Comparison of ENCODE assay signal across 1 cellular context in the genomic region with DNA sequence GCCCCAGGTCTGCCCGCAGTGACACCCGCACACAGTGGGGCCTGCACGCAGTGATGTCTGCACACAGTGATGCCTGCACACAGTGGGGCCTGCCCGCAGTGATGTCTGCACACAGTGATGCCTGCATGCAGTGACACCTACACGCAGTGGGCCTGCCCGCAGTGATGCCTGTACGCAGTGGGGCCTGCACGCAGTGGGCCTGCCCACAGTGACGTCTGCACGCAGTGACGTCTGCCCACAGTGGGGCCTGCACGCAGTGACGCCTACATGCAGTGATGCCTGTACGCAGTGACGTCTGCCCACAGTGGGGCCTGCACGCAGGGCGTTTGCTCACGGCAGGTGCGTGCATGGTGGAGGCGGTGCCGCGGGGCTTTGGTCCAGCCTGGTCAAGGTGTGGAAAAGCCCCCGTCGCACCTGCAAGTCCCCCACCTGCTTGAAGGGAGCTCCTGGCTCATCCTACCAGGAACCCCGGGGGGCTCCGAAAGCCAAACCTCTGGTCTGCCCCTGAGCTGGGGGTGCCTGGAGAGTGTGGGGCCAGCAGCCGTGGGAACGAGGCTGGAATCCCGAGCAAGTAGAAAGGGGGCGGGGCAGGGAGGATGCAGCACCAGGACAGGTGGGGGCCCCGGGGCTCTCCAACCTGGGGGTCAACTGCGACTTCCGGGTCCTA.
TF ChIP-seq lines count a peak whose summit lies in the region.

No MANE protein-coding gene starts in this region.

TF ChIP-seq in IMR-90, 13 proteins besides CTCF, POLR2A, EP300 and RAD21:
- no peak for TF ChIP-seq SMC3 (IDR thresholded peaks at IDR 0.05; ENCODE audit: low read depth, low read length)
- TF ChIP-seq, protein P1, sequence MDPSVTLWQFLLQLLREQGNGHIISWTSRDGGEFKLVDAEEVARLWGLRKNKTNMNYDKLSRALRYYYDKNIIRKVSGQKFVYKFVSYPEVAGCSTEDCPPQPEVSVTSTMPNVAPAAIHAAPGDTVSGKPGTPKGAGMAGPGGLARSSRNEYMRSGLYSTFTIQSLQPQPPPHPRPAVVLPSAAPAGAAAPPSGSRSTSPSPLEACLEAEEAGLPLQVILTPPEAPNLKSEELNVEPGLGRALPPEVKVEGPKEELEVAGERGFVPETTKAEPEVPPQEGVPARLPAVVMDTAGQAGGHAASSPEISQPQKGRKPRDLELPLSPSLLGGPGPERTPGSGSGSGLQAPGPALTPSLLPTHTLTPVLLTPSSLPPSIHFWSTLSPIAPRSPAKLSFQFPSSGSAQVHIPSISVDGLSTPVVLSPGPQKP (IDR thresholded peaks at IDR 0.05; ENCODE audit: borderline replicate concordance, low read depth, low read length) = no peak
- no peak for TF ChIP-seq MAZ (IDR thresholded peaks at IDR 0.05; ENCODE audit: borderline replicate concordance, low read depth, low read length)
- no peak for TF ChIP-seq RFX5 (IDR thresholded peaks at IDR 0.05; ENCODE audit: low read depth, low read length)
- TF ChIP-seq RCOR1 (IDR thresholded peaks at IDR 0.05; ENCODE audit: insufficient replicate concordance, low read length) = no peak
- TF ChIP-seq MXI1 (IDR thresholded peaks at IDR 0.05; ENCODE audit: borderline replicate concordance, low read depth, low read length) = no peak
